Comparison of ENCODE assay signal across 28 cellular contexts in the genomic region with DNA sequence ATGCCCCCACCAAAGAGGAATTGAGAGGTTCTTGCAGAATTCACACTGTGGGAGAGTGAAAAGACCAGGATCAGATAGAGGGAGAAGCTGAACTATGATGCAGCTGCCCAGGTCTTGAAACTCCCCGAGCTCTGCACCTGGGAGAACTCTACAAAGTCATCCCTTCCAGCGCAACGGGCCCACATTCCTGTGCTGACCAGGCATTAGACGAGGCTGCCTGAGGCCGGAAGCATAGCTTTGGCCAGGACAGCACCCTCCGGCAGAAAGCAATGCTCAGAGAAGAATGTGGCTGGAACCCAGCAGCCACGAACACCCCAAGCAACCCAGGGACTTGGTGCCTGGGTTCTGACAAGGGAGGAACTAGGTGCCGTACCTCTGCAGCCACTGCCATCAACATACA.
"Had no signal": no experiment of that assay in that cellular context is flagged by ENCODE, and none has a peak within 500 bp of the region (broad histone marks: within the 10 kb centered on the region; RNA-seq: fewer than 3 reads in every experiment).

No MANE protein-coding gene starts in this region.

- H3K27ac Mint-ChIP-seq: activated CD4-positive, alpha-beta memory T cell treated with anti-CD3 and anti-CD28 coated beads for 36 hours; activated CD4-positive, alpha-beta T cell treated with anti-CD3 and anti-CD28 coated beads for 36 hours; activated CD4-positive, alpha-beta T cell treated with anti-CD3 and anti-CD28 coated beads, Interleukin-2, amount 10 ng/mL, durations not matched to agents 24 days and 14 days; activated CD8-positive, alpha-beta memory T cell treated with anti-CD3 and anti-CD28 coated beads, Interleukin-2, amount 10 ng/mL, durations not matched to agents 7 days and 5 days; activated CD8-positive, alpha-beta T cell treated with anti-CD3 and anti-CD28 coated beads, Interleukin-2, amount 10 ng/mL, durations not matched to agents 7 days and 5 days; activated naive CD4-positive, alpha-beta T cell treated with anti-CD3 and anti-CD28 coated beads for 36 hours; activated naive CD4-positive, alpha-beta T cell treated with anti-CD3 and anti-CD28 coated beads, Interleukin-2, amount 50 U/mL, for 24 hours; activated naive CD8-positive, alpha-beta T cell treated with anti-CD3 and anti-CD28 coated beads for 36 hours; activated naive CD8-positive, alpha-beta T cell treated with anti-CD3 and anti-CD28 coated beads, Interleukin-2, amount 50 U/mL, for 24 hours; activated T-helper 1 cell treated with anti-CD3 and anti-CD28 coated beads, Interleukin-12 subunit alpha, Interleukin-12 subunit beta, Interleukin-2, Interleukin-4 antibody, amounts not matched to agents 30 ng/mL and 10 ng/mL and 1 ng/mL, durations not matched to agents 14 hours and 24 hours and 36 hours; activated T-helper 2 cell treated with anti-CD3 and anti-CD28 coated beads, Interferon-gamma antibody, Interleukin-2, Interleukin-4, amounts not matched to agents 10 μg/mL and 5 μg/mL and 100 μg/mL, durations not matched to agents 14 hours and 24 hours and 36 hours had no signal

- DNase-seq: activated CD4-positive, alpha-beta memory T cell treated with anti-CD3 and anti-CD28 coated beads for 36 hours; activated CD4-positive, alpha-beta T cell treated with anti-CD3 and anti-CD28 coated beads for 36 hours; activated CD4-positive, alpha-beta T cell treated with anti-CD3 and anti-CD28 coated beads, Interleukin-2, amount 10 ng/mL, durations not matched to agents 24 days and 14 days; activated CD4-positive, CD25-positive, alpha-beta regulatory T cell; activated CD4-positive, CD25-positive, alpha-beta regulatory T cell treated with anti-CD3 and anti-CD28 coated beads, Interleukin-2, amount 50 U/mL, for 72 hours; activated CD8-positive, alpha-beta memory T cell treated with anti-CD3 and anti-CD28 coated beads, Interleukin-2, amount 10 ng/mL, durations not matched to agents 7 days and 5 days; activated CD8-positive, alpha-beta memory T cell treated with anti-CD3 and anti-CD28 coated beads, Interleukin-2, amount 50 U/mL, for 4 hours; activated CD8-positive, alpha-beta T cell treated with anti-CD3 and anti-CD28 coated beads, Interleukin-2, amount 10 ng/mL, durations not matched to agents 7 days and 5 days; activated effector memory CD4-positive, alpha-beta T cell treated with anti-CD3 and anti-CD28 coated beads, Interleukin-2, amount 50 U/mL, for 16 hours; activated naive CD4-positive, alpha-beta T cell treated with anti-CD3 and anti-CD28 coated beads for 36 hours; activated naive CD8-positive, alpha-beta T cell treated with anti-CD3 and anti-CD28 coated beads for 36 hours; activated naive CD8-positive, alpha-beta T cell treated with anti-CD3 and anti-CD28 coated beads, Interleukin-2, amount 50 U/mL, for 24 hours; activated T-cell treated with anti-CD3 and anti-CD28 coated beads, Interleukin-2, amount 50 U/mL, for 1 hour; activated T-cell treated with anti-CD3 and anti-CD28 coated beads, Interleukin-2, amount 50 U/mL, for 48 hours; adrenal gland; amygdala; aorta; body of pancreas; caudate nucleus; effector CD8-positive, alpha-beta T cell; foreskin keratinocyte; gastrocnemius medialis; glutamatergic neuron; T-helper 2 cell had no signal

- H3K4me1 Mint-ChIP-seq: activated CD4-positive, alpha-beta T cell treated with anti-CD3 and anti-CD28 coated beads for 36 hours; activated CD4-positive, alpha-beta T cell treated with anti-CD3 and anti-CD28 coated beads, Interleukin-2, amount 10 ng/mL, durations not matched to agents 24 days and 14 days; activated CD8-positive, alpha-beta memory T cell treated with anti-CD3 and anti-CD28 coated beads, Interleukin-2, amount 10 ng/mL, durations not matched to agents 7 days and 5 days; activated naive CD4-positive, alpha-beta T cell treated with anti-CD3 and anti-CD28 coated beads, Interleukin-2, amount 50 U/mL, for 24 hours; activated naive CD8-positive, alpha-beta T cell treated with anti-CD3 and anti-CD28 coated beads for 36 hours; activated naive CD8-positive, alpha-beta T cell treated with anti-CD3 and anti-CD28 coated beads, Interleukin-2, amount 50 U/mL, for 24 hours had no signal

- H3K27ac ChIP-seq: adrenal gland, body of pancreas, esophagus muscularis mucosa, foreskin keratinocyte, gastrocnemius medialis had no signal

- H3K36me3 Mint-ChIP-seq: activated CD8-positive, alpha-beta memory T cell treated with anti-CD3 and anti-CD28 coated beads, Interleukin-2, amount 10 ng/mL, durations not matched to agents 7 days and 5 days; activated naive CD4-positive, alpha-beta T cell treated with anti-CD3 and anti-CD28 coated beads, Interleukin-2, amount 50 U/mL, for 24 hours; activated naive CD8-positive, alpha-beta T cell treated with anti-CD3 and anti-CD28 coated beads for 36 hours had no signal

- ATAC-seq: activated CD4-positive, alpha-beta T cell treated with anti-CD3 and anti-CD28 coated beads for 36 hours; activated CD8-positive, alpha-beta memory T cell treated with anti-CD3 and anti-CD28 coated beads, Interleukin-2, amount 10 ng/mL, durations not matched to agents 7 days and 5 days; activated CD8-positive, alpha-beta T cell treated with anti-CD3 and anti-CD28 coated beads, Interleukin-2, amount 10 ng/mL, durations not matched to agents 7 days and 5 days; activated naive CD8-positive, alpha-beta T cell treated with anti-CD3 and anti-CD28 coated beads, Interleukin-2, amount 50 U/mL, for 24 hours; body of pancreas; foreskin keratinocyte; gastrocnemius medialis had no signal

- H3K4me3 Mint-ChIP-seq: activated CD4-positive, alpha-beta memory T cell treated with anti-CD3 and anti-CD28 coated beads for 36 hours; activated CD4-positive, alpha-beta T cell treated with anti-CD3 and anti-CD28 coated beads for 36 hours; activated CD4-positive, alpha-beta T cell treated with anti-CD3 and anti-CD28 coated beads, Interleukin-2, amount 10 ng/mL, durations not matched to agents 24 days and 14 days; activated CD8-positive, alpha-beta memory T cell treated with anti-CD3 and anti-CD28 coated beads, Interleukin-2, amount 10 ng/mL, durations not matched to agents 7 days and 5 days; activated CD8-positive, alpha-beta T cell treated with anti-CD3 and anti-CD28 coated beads, Interleukin-2, amount 10 ng/mL, durations not matched to agents 7 days and 5 days; activated naive CD4-positive, alpha-beta T cell treated with anti-CD3 and anti-CD28 coated beads for 36 hours; activated naive CD4-positive, alpha-beta T cell treated with anti-CD3 and anti-CD28 coated beads, Interleukin-2, amount 50 U/mL, for 24 hours; activated naive CD8-positive, alpha-beta T cell treated with anti-CD3 and anti-CD28 coated beads for 36 hours; activated naive CD8-positive, alpha-beta T cell treated with anti-CD3 and anti-CD28 coated beads, Interleukin-2, amount 50 U/mL, for 24 hours; activated T-helper 1 cell treated with anti-CD3 and anti-CD28 coated beads, Interleukin-12 subunit alpha, Interleukin-12 subunit beta, Interleukin-2, Interleukin-4 antibody, amounts not matched to agents 30 ng/mL and 10 ng/mL and 1 ng/mL, durations not matched to agents 14 hours and 24 hours and 36 hours had no signal

- H3K27me3 Mint-ChIP-seq: activated CD4-positive, alpha-beta memory T cell treated with anti-CD3 and anti-CD28 coated beads for 36 hours; activated CD4-positive, alpha-beta T cell treated with anti-CD3 and anti-CD28 coated beads for 36 hours; activated CD4-positive, alpha-beta T cell treated with anti-CD3 and anti-CD28 coated beads, Interleukin-2, amount 10 ng/mL, durations not matched to agents 24 days and 14 days; activated CD8-positive, alpha-beta memory T cell treated with anti-CD3 and anti-CD28 coated beads, Interleukin-2, amount 10 ng/mL, durations not matched to agents 7 days and 5 days had no signal

- H3K9me3 Mint-ChIP-seq: activated CD4-positive, alpha-beta memory T cell treated with anti-CD3 and anti-CD28 coated beads for 36 hours; activated CD4-positive, alpha-beta T cell treated with anti-CD3 and anti-CD28 coated beads, Interleukin-2, amount 10 ng/mL, durations not matched to agents 24 days and 14 days; activated naive CD4-positive, alpha-beta T cell treated with anti-CD3 and anti-CD28 coated beads for 36 hours; activated naive CD4-positive, alpha-beta T cell treated with anti-CD3 and anti-CD28 coated beads, Interleukin-2, amount 50 U/mL, for 24 hours; activated naive CD8-positive, alpha-beta T cell treated with anti-CD3 and anti-CD28 coated beads for 36 hours; activated T-helper 1 cell treated with anti-CD3 and anti-CD28 coated beads, Interleukin-12 subunit alpha, Interleukin-12 subunit beta, Interleukin-2, Interleukin-4 antibody, amounts not matched to agents 30 ng/mL and 10 ng/mL and 1 ng/mL, durations not matched to agents 14 hours and 24 hours and 36 hours had no signal

- H3K27me3 ChIP-seq: adrenal gland, body of pancreas, esophagus muscularis mucosa, foreskin keratinocyte, gastrocnemius medialis had no signal

- H3K4me3 ChIP-seq: adrenal gland, body of pancreas, esophagus muscularis mucosa, gastrocnemius medialis had no signal

- H3K36me3 ChIP-seq: adrenal gland, esophagus muscularis mucosa, gastrocnemius medialis had no signal

- H3K9me3 ChIP-seq: adrenal gland, body of pancreas, esophagus muscularis mucosa, gastrocnemius medialis had no signal

- H3K4me1 ChIP-seq: adrenal gland, body of pancreas, esophagus muscularis mucosa, foreskin keratinocyte, gastrocnemius medialis had no signal
